In the genomic region with DNA sequence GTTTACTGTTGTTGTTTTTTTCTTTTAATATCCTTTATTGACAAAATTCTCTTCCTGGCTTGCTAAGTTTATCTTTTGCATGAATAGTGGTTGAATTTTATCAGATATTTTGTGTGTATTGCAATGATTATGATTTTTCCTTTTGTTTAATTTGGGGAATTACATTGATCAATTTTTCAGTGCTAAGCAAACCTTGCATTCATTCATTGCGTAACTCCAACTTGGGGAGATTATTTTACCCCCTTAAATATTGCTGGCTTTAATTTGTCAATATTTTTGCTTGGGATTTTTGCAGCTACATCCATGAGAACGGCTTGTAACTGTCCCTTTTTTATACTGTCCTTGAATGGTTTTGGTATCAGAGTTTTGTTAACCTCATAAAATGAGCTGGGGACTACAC, we compare ENCODE assay signal across 19 cellular contexts.
A peak's percentile ranks its signal among the peaks of the same experiment; 100 is the strongest.
DNase-seq lines count a peak whose midpoint lies in the region; ATAC-seq, FAIRE-seq and TF ChIP-seq lines count a peak whose summit lies in the region.
"Had no signal": no experiment of that assay in that cellular context is flagged by ENCODE, and none has a peak within 500 bp of the region (broad histone marks: within the 10 kb centered on the region; RNA-seq: fewer than 3 reads in every experiment).

No MANE protein-coding gene starts in this region.

- H3K4me3 ChIP-seq in HepG2 (replicated peaks in 1 of 3; ENCODE audit: insufficient read depth in 1 of 3, low read depth in 2 of 3, low read length in 3 of 3) = no peak overlapping the region
- no peak overlapping the region for H3K4me3 ChIP-seq in right lobe of liver
- no peak overlapping the region for H3K4me3 ChIP-seq in K562
- H3K4me3 ChIP-seq: A549; BLaER1 treated with 17β-estradiol and CSF1 and Interleukin-3, amounts not matched to agents 10 nM and 100 nM had no signal

- no peaks in the 10 kb centered on the region for H3K27me3 ChIP-seq in HepG2 (ENCODE audit: control insufficient read depth in 1 of 2, insufficient read depth in 2 of 2, low read length in 2 of 2)
- no peaks in the 10 kb centered on the region for H3K27me3 ChIP-seq in right lobe of liver
- H3K27me3 ChIP-seq in K562 (ENCODE audit: control insufficient read depth in 2 of 2, insufficient read depth in 2 of 2, low read length in 2 of 2) = no peaks in the 10 kb centered on the region
- H3K27me3 ChIP-seq: BLaER1 treated with 17β-estradiol and CSF1 and Interleukin-3, amounts not matched to agents 10 nM and 100 nM had no signal

- intact Hi-C loops in HepG2 (cut with micrococcal nuclease; ENCODE audit: unreplicated experiment) (no loop called here), right lobe of liver (cut with DNase I) (no loop called here), K562 (cut with micrococcal nuclease) (no loop called here)

- TF ChIP-seq EP300 in HepG2 (IDR thresholded peaks at IDR 0.05; ENCODE audit: low read depth in 2 of 2, low read length in 2 of 2) = no peak
- TF ChIP-seq EP300 in HepG2 (CRISPR knock-in tag; IDR thresholded peaks at IDR 0.05; ENCODE audit: borderline replicate concordance) = no peak
- no peak for TF ChIP-seq EP300 in K562 (IDR thresholded peaks at IDR 0.05; ENCODE audit: low read length)

- H3K9me1 ChIP-seq in K562 (ENCODE audit: control insufficient read depth, insufficient read depth, low read length) = no peaks in the 10 kb centered on the region

- TF ChIP-seq CTCF in HepG2 (CRISPR knock-in tag; IDR thresholded peaks at IDR 0.05) (no peak), right lobe of liver (IDR thresholded peaks at IDR 0.05) (no peak), K562 (IDR thresholded peaks at IDR 0.05 in 2 of 3, conservative IDR thresholded peaks at IDR 0.05 in 1 of 3; ENCODE audit: insufficient read depth in 2 of 3, low read depth in 1 of 3, low read length in 3 of 3) (no peak)

- TSS peak; percentile 15 for BruUV-seq in HepG2 (replicated peaks; lab: Mats Ljungman, UMichigan)
- BruUV-seq in K562 (replicated peaks; lab: Mats Ljungman, UMichigan) = no TSS peak

- POLR2A ChIA-PET in HepG2 (lab: Yijun Ruan, JAX) (no interaction called here), K562 (lab: Yijun Ruan, JAX) (no interaction called here)

- no peak overlapping the region for H3K4me2 ChIP-seq in HepG2 (ENCODE audit: low read depth, low read length)
- no peak overlapping the region for H3K4me2 ChIP-seq in K562 (ENCODE audit: insufficient read depth, low read length)
- H3K4me2 ChIP-seq: A549 had no signal

- ATAC-seq in HepG2 (no peak), right lobe of liver (no peak), K562 (no peak), HG02642 (IDR thresholded peaks at IDR 0.05; ENCODE audit: poor library complexity, unreplicated experiment) (no peak)
- ATAC-seq: A549; CD8-positive, alpha-beta T cell had no signal

- no peak overlapping the region for H3K9ac ChIP-seq in HepG2 (ENCODE audit: insufficient read depth, low read depth, low read length)
- H3K9ac ChIP-seq in K562 (ENCODE audit: insufficient read depth in 1 of 2, low read depth in 2 of 2, low read length in 2 of 2) = no peak overlapping the region
- H3K9ac ChIP-seq: BLaER1 treated with 17β-estradiol and CSF1 and Interleukin-3, amounts not matched to agents 10 nM and 100 nM had no signal

- H3K27ac ChIP-seq in HepG2 (ENCODE audit: extremely low read length, insufficient read depth, low read length) = no peak overlapping the region
- no peak overlapping the region for H3K27ac ChIP-seq in right lobe of liver
- no peak overlapping the region for H3K27ac ChIP-seq in K562 (ENCODE audit: extremely low read depth, low read depth, low read length)
- H3K27ac ChIP-seq: 22Rv1; A549; BLaER1 treated with 17β-estradiol and CSF1 and Interleukin-3, amounts not matched to agents 10 nM and 100 nM; C4-2B had no signal

- H3K4me1 ChIP-seq in HepG2 (ENCODE audit: insufficient read depth, low read length) = peaks cover 16% of the 10 kb centered on the region
- no peaks in the 10 kb centered on the region for H3K4me1 ChIP-seq in right lobe of liver
- H3K4me1 ChIP-seq in K562 (replicated peaks in 1 of 2; ENCODE audit: control insufficient read depth in 2 of 2, insufficient read depth in 2 of 2, low read length in 2 of 2) = no peaks in the 10 kb centered on the region
- H3K4me1 ChIP-seq: A549; BLaER1 treated with 17β-estradiol and CSF1 and Interleukin-3, amounts not matched to agents 10 nM and 100 nM; Caco-2 had no signal

- in situ Hi-C loops in HepG2 (cut with HindIII; ENCODE audit: extremely low pct_ligation_motif_present, low pct_unique_long_range_greater_than_20kb) = no loop called here
- in situ Hi-C loops in K562 (cut with MboI) = no loop called here

- WGBS in HepG2 (ENCODE audit: low lambda C conversion rate) = 92% methylated on average over 2 of the region's 2 CpGs
- 79% methylated on average over 2 of the region's 2 CpGs for WGBS in right lobe of liver (ENCODE audit: insufficient coverage, low coverage, low lambda C conversion rate, missing lambda C conversion rate)
- WGBS in K562 (ENCODE audit: insufficient coverage, low coverage, missing lambda C conversion rate) = 59% methylated on average over 2 of the region's 2 CpGs

- H2AFZ ChIP-seq in HepG2 (ENCODE audit: low read length) (no peak overlapping the region), K562 (ENCODE audit: low read depth, low read length) (no peak overlapping the region)

- H3K36me3 ChIP-seq in HepG2 (replicated peaks in 1 of 2; ENCODE audit: control insufficient read depth in 1 of 2, insufficient read depth in 2 of 2, low read length in 2 of 2) (no peaks in the 10 kb centered on the region), right lobe of liver (no peaks in the 10 kb centered on the region), K562 (ENCODE audit: control insufficient read depth, insufficient read depth, low read length) (no peaks in the 10 kb centered on the region)

- no peak for FAIRE-seq in HepG2 (lab: Jason Lieb, UNC)
- no peak for FAIRE-seq in K562 (lab: Jason Lieb, UNC)
- FAIRE-seq: A549, D721Med, GM12891, GM19239 had no signal

- H3K79me2 ChIP-seq in HepG2 (ENCODE audit: insufficient read depth, low read length) (no peaks in the 10 kb centered on the region), K562 (ENCODE audit: control insufficient read depth, insufficient read depth, low read length) (no peaks in the 10 kb centered on the region)

- no peak for TF ChIP-seq POLR2A in HepG2 (IDR thresholded peaks at IDR 0.05; ENCODE audit: insufficient read depth in 1 of 2, low read depth in 2 of 2, low read length in 2 of 2)
- TF ChIP-seq POLR2A in right lobe of liver (IDR thresholded peaks at IDR 0.05) = no peak
- TF ChIP-seq POLR2A in K562 (conservative IDR thresholded peaks at IDR 0.05) = no peak

- CTCF ChIA-PET in HepG2 (lab: Yijun Ruan, JAX; ENCODE audit: low intra/inter-chr PET ratio, low total read pairs) = no interaction called here
- CTCF ChIA-PET in K562 (lab: Yijun Ruan, JAX; ENCODE audit: low intra/inter-chr PET ratio) = no interaction called here

- H4K20me1 ChIP-seq in HepG2 (ENCODE audit: insufficient read depth, low read length) (no peaks in the 10 kb centered on the region), K562 (replicated peaks; ENCODE audit: control insufficient read depth, insufficient read depth, low read length) (no peaks in the 10 kb centered on the region)
- H4K20me1 ChIP-seq: BLaER1 treated with 17β-estradiol and CSF1 and Interleukin-3, amounts not matched to agents 10 nM and 100 nM had no signal

- DNase-seq in HepG2 (ENCODE audit: low spot score) (no peak), right lobe of liver (no peak), K562 (ENCODE audit: extremely low read depth in 1 of 4, low spot score in 3 of 4) (no peak), NCI-H748 treated with DMSO at 0.1 percent for 48 hours (lab: John Stamatoyannopoulos, UW) (no peak)
- DNase-seq: AML-193; Caco-2; Calu3; CD4-positive, alpha-beta T cell; CD8-positive, alpha-beta T cell; DMS79 treated with DMSO at 0.1 percent for 48 hours; GF-D8 had no signal

- H3K9me3 ChIP-seq in HepG2 (ENCODE audit: low read length) (no peaks in the 10 kb centered on the region), right lobe of liver (no peaks in the 10 kb centered on the region), K562 (replicated peaks; ENCODE audit: control insufficient read depth, insufficient read depth, low read depth, low read length) (no peaks in the 10 kb centered on the region)
- H3K9me3 ChIP-seq: A549; BLaER1 treated with 17β-estradiol and CSF1 and Interleukin-3, amounts not matched to agents 10 nM and 100 nM; Caco-2 had no signal

- TF ChIP-seq RAD21 in HepG2 (CRISPR knock-in tag; IDR thresholded peaks at IDR 0.05) = no peak
- no peak for TF ChIP-seq RAD21 in K562 (CRISPR knock-in tag; conservative IDR thresholded peaks at IDR 0.05 in 1 of 2, IDR thresholded peaks at IDR 0.05 in 1 of 2)

TF ChIP-seq in HepG2, 621 proteins besides CTCF, POLR2A, EP300 and RAD21:
- TF ChIP-seq NR2F1 (CRISPR knock-in tag; IDR thresholded peaks at IDR 0.05) (no peak), CEBPB (IDR thresholded peaks at IDR 0.05; ENCODE audit: borderline replicate concordance, low read depth, low read length) (peak; percentile 74)

TF ChIP-seq in K562, 482 proteins besides CTCF, POLR2A, EP300 and RAD21 (continues in another document):
- no peak for TF ChIP-seq ZBTB7A (IDR thresholded peaks at IDR 0.05; ENCODE audit: borderline replicate concordance, control insufficient read depth, low read depth, low read length)
- no peak for TF ChIP-seq EHMT2 (IDR thresholded peaks at IDR 0.05)
- TF ChIP-seq, protein P1, sequence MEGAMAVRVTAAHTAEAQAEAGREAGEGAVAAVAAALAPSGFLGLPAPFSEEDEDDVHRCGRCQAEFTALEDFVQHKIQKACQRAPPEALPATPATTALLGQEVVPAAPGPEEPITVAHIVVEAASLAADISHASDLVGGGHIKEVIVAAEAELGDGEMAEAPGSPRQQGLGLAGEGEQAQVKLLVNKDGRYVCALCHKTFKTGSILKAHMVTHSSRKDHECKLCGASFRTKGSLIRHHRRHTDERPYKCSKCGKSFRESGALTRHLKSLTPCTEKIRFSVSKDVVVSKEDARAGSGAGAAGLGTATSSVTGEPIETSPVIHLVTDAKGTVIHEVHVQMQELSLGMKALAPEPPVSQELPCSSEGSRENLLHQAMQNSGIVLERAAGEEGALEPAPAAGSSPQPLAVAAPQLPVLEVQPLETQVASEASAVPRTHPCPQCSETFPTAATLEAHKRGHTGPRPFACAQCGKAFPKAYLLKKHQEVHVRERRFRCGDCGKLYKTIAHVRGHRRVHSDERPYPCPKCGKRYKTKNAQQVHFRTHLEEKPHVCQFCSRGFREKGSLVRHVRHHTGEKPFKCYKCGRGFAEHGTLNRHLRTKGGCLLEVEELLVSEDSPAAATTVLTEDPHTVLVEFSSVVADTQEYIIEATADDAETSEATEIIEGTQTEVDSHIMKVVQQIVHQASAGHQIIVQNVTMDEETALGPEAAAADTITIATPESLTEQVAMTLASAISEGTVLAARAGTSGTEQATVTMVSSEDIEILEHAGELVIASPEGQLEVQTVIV (CRISPR knock-in tag; IDR thresholded peaks at IDR 0.05; ENCODE audit: borderline replicate concordance) = no peak
- peak; percentile 87 for TF ChIP-seq CEBPB (tag; IDR thresholded peaks at IDR 0.05)
- TF ChIP-seq CEBPG (CRISPR knock-in tag; IDR thresholded peaks at IDR 0.05) = no peak
- peak; percentile 51 to 75; a peak in 3 of 4 replicates for TF ChIP-seq CEBPG (tag; conservative IDR thresholded peaks at IDR 0.05 in 1 of 2, IDR thresholded peaks at IDR 0.05 in 1 of 2)
- TF ChIP-seq ZNF644 (tag; IDR thresholded peaks at IDR 0.05; ENCODE audit: low read depth) = no peak
- TF ChIP-seq PHF21A (IDR thresholded peaks at IDR 0.05; ENCODE audit: borderline replicate concordance, low read depth) = no peak

Comparison
In these comparisons a context has a peak if more than half of its experiments do, and no peak if none do; other contexts are left out.
1. Of the 241 proteins assayed by ChIP-seq in both HepG2 and K562: peak only in HepG2: none; only in K562: CEBPG; in both: CEBPB; in neither: 239.